20 cellular contexts compared by ENCODE assay signal in the genomic region with DNA sequence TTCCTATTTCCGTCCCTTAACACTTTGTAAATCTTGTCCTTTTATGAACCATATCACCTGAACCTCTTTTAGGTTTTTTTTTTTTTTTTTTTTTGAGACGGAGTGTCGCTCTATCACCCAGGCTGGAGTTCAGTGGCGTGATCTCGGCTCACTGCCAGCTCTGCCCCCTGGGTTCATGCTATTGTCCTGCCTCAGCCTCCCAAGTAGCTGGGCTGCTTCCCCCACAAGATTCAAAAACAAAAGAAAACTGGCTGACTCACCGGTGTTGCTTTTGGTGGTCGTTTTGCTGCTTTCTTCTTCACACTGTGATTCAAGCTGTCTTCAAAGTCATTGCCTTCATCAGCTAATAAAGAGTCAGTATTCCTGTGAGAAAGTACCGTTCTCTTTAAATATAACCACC. TPM values are rescaled to one million over a fixed set of nuclear protein-coding genes. Genes with fewer than 3 reads are reported as not detected.
"Had no signal": no experiment of that assay in that cellular context is flagged by ENCODE, and none has a peak within 500 bp of the region (broad histone marks: within the 10 kb centered on the region; RNA-seq: fewer than 3 reads in every experiment).

No MANE protein-coding gene starts in this region.

RNA-seq across cellular contexts. Expression of a gene that starts 24.6 kb away (rescaled TPM):
- total RNA-seq: activated B cell treated with CpG ODN at 0.5 μM for 24 hours; activated CD8-positive, alpha-beta T cell treated with anti-CD3 and anti-CD28 coated beads for 36 hours; activated naive CD4-positive, alpha-beta T cell treated with anti-CD3 and anti-CD28 coated beads for 36 hours; activated naive CD8-positive, alpha-beta T cell treated with anti-CD3 and anti-CD28 coated beads for 36 hours; activated T-cell treated with anti-CD3 and anti-CD28 coated beads, Interleukin-2, amount 50 U/mL, for 4 hours; activated T-helper 1 cell treated with anti-CD3 and anti-CD28 coated beads, Interleukin-12 subunit alpha, Interleukin-12 subunit beta, Interleukin-2, Interleukin-4 antibody, amounts not matched to agents 30 ng/mL and 10 ng/mL and 1 ng/mL, durations not matched to agents 14 hours and 24 hours and 36 hours; activated T-helper 2 cell treated with anti-CD3 and anti-CD28 coated beads, Interferon-gamma antibody, Interleukin-2, Interleukin-4, amounts not matched to agents 10 μg/mL and 5 μg/mL and 100 μg/mL, durations not matched to agents 14 hours and 24 hours and 36 hours; adrenal gland; aorta; cardiac muscle cell; colonic mucosa; dermis microvascular lymphatic vessel endothelial cell; esophagus squamous epithelium; fibroblast of lung; fibroblast of villous mesenchyme; gastroesophageal sphincter; glomerular endothelial cell; heart right ventricle; T-cell; T-helper 2 cell treated with Interferon-gamma antibody and Interleukin-4, amounts not matched to agents 100 ng/mL and 5 ng/mL, for 36 hours had no signal
- polyA plus RNA-seq: adrenal gland, fibroblast of lung had no signal
